ENCODE assay signal across 27 cellular contexts in the genomic region with DNA sequence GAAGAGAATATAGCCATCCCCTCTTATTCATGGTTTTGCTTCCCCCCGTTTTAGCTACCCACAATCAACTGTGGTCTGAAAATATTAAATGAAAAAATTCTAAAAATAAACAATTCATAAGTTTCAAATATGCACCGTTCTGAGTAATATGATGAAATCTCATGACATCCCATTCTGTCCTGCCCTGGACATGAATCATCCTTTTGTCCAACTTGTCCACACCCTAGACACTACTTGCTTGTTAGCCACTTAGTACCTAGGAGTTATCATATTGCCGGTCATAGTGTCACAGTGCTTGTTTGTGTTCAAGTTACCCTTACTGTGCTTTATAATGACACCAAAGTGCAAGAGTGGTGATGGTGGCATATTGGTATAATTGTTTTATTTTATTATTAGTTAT.
DNase-seq lines count a peak whose midpoint lies in the region; ATAC-seq, FAIRE-seq and TF ChIP-seq lines count a peak whose summit lies in the region.
"Had no signal": no experiment of that assay in that cellular context is flagged by ENCODE, and none has a peak within 500 bp of the region (broad histone marks: within the 10 kb centered on the region; RNA-seq: fewer than 3 reads in every experiment).

No MANE protein-coding gene starts in this region.

- peak; percentile 88 for FAIRE-seq in urothelium cell line (lab: Jason Lieb, UNC)
- FAIRE-seq: colon, GM12878 had no signal

- peak; percentile 94 for ATAC-seq in RWPE2 (ENCODE audit: low read depth)
- ATAC-seq: effector memory CD8-positive, alpha-beta T cell; GM12878; Panc1; stimulated activated naive CD8-positive, alpha-beta T cell treated with anti-CD3 and anti-CD28 coated beads, Interleukin-15, amount 100 ng/mL, for 72 hours had no signal

- BruUV-seq in Caco-2 (replicated peaks; lab: Mats Ljungman, UMichigan) = no TSS peak

- no peak overlapping the region for H3K4me3 Mint-ChIP-seq in Caco-2 (ENCODE audit: unreplicated experiment)
- H3K4me3 Mint-ChIP-seq: B cell; effector memory CD8-positive, alpha-beta T cell; IgD-negative memory B cell; stimulated activated naive CD8-positive, alpha-beta T cell treated with anti-CD3 and anti-CD28 coated beads, Interleukin-15, amount 100 ng/mL, for 72 hours; T-helper 1 cell treated with Interleukin-12 subunit alpha and Interleukin-12 subunit beta and Interleukin-4 antibody, amounts not matched to agents 30 μg/mL and 1 μg/mL, for 36 hours had no signal

- no peaks in the 10 kb centered on the region for H3K27me3 Mint-ChIP-seq in Caco-2 (ENCODE audit: insufficient read depth, unreplicated experiment)
- H3K27me3 Mint-ChIP-seq: stimulated activated naive CD8-positive, alpha-beta T cell treated with anti-CD3 and anti-CD28 coated beads, Interleukin-15, amount 100 ng/mL, for 72 hours had no signal

- H3K4me3 ChIP-seq in RWPE2 (ENCODE audit: severe bottlenecking) (no peak overlapping the region), Caco-2 (ENCODE audit: low read depth, low read length) (no peak overlapping the region)
- H3K4me3 ChIP-seq: esophagus squamous epithelium, GM12878, HAP-1, lung, sigmoid colon, transverse colon had no signal

- H3K27ac Mint-ChIP-seq in Caco-2 (ENCODE audit: unreplicated experiment) = no peak overlapping the region
- H3K27ac Mint-ChIP-seq: B cell; effector memory CD8-positive, alpha-beta T cell; stimulated activated naive CD8-positive, alpha-beta T cell treated with anti-CD3 and anti-CD28 coated beads, Interleukin-15, amount 100 ng/mL, for 72 hours; T-helper 1 cell treated with Interleukin-12 subunit alpha and Interleukin-12 subunit beta and Interleukin-4 antibody, amounts not matched to agents 30 μg/mL and 1 μg/mL, for 36 hours had no signal

- H3K36me3 Mint-ChIP-seq in Caco-2 (ENCODE audit: insufficient read depth, unreplicated experiment) = no peaks in the 10 kb centered on the region
- H3K36me3 Mint-ChIP-seq: IgD-negative memory B cell had no signal

- H3K27ac ChIP-seq in RWPE2 (ENCODE audit: poor library complexity, severe bottlenecking) = no peak overlapping the region
- H3K27ac ChIP-seq in epithelial cell of prostate = peak overlapping the region; percentile 29
- H3K27ac ChIP-seq: 22Rv1, esophagus squamous epithelium, sigmoid colon, transverse colon had no signal

- H3K27me3 ChIP-seq in RWPE2 (ENCODE audit: insufficient read depth, poor library complexity, severe bottlenecking) (no peaks in the 10 kb centered on the region), Caco-2 (replicated peaks; ENCODE audit: control insufficient read depth, insufficient read depth, low read length) (no peaks in the 10 kb centered on the region)
- H3K27me3 ChIP-seq: esophagus squamous epithelium, sigmoid colon, transverse colon had no signal

- CTCF ChIA-PET in Caco-2 (lab: Charles Lee) = no interaction called here

- no peaks in the 10 kb centered on the region for H3K9me3 ChIP-seq in RWPE2 (ENCODE audit: severe bottlenecking)
- H3K9me3 ChIP-seq in Caco-2 = no peaks in the 10 kb centered on the region
- H3K9me3 ChIP-seq: esophagus squamous epithelium, HAP-1, sigmoid colon, transverse colon had no signal

- TF ChIP-seq CTCF in RWPE2 (IDR thresholded peaks at IDR 0.05; ENCODE audit: poor library complexity, severe bottlenecking) = no peak
- TF ChIP-seq CTCF in Caco-2 (IDR thresholded peaks at IDR 0.05; ENCODE audit: insufficient read depth in 1 of 2, low read depth in 1 of 2, low read length in 1 of 2, severe bottlenecking in 1 of 2, unreplicated experiment in 1 of 2) = no peak

- no peaks in the 10 kb centered on the region for H3K36me3 ChIP-seq in RWPE2 (ENCODE audit: low read depth)
- no peaks in the 10 kb centered on the region for H3K36me3 ChIP-seq in Caco-2 (ENCODE audit: control insufficient read depth, insufficient read depth, low read length)
- H3K36me3 ChIP-seq: esophagus squamous epithelium, HAP-1, sigmoid colon, transverse colon had no signal

- DNase-seq in DMS53 (lab: John Stamatoyannopoulos, UW) (peak; percentile 10), DMS53 treated with DMSO at 0.1 percent for 48 hours (lab: John Stamatoyannopoulos, UW; ENCODE audit: unreplicated experiment) (no peak), RWPE2 (ENCODE audit: low spot score) (no peak), epithelial cell of prostate (ENCODE audit: low read depth, low spot score) (no peak), urothelium cell line (ENCODE audit: low spot score) (no peak), Caco-2 (no peak), Kasumi-1 (lab: John Stamatoyannopoulos, UW) (no peak), HPDE6-E6E7 (ENCODE audit: extremely low spot score) (no peak)
- DNase-seq: activated effector memory CD4-positive, alpha-beta T cell treated with anti-CD3 and anti-CD28 coated beads, Interleukin-2, amount 50 U/mL, for 16 hours; DND-41; effector memory CD8-positive, alpha-beta T cell; esophagus squamous epithelium; NCI-H1417 treated with DMSO at 0.1 percent for 48 hours; NCI-H446 treated with DMSO at 0.1 percent for 48 hours; sigmoid colon; stimulated activated CD4-positive, alpha-beta T cell treated with anti-CD3 and anti-CD28 coated beads, Interleukin-15, amount 100 ng/mL, for 24 hours; stimulated activated naive CD8-positive, alpha-beta T cell treated with anti-CD3 and anti-CD28 coated beads, Interleukin-15, amount 100 ng/mL, for 72 hours; transverse colon had no signal

- no peaks in the 10 kb centered on the region for H3K9me3 Mint-ChIP-seq in Caco-2 (ENCODE audit: unreplicated experiment)
- H3K9me3 Mint-ChIP-seq: T-helper 1 cell treated with Interleukin-12 subunit alpha and Interleukin-12 subunit beta and Interleukin-4 antibody, amounts not matched to agents 30 μg/mL and 1 μg/mL, for 36 hours had no signal

- H3K4me1 Mint-ChIP-seq in Caco-2 (ENCODE audit: low read depth, unreplicated experiment) = no peaks in the 10 kb centered on the region
- H3K4me1 Mint-ChIP-seq: B cell; IgD-negative memory B cell; stimulated activated naive CD8-positive, alpha-beta T cell treated with anti-CD3 and anti-CD28 coated beads, Interleukin-15, amount 100 ng/mL, for 72 hours had no signal

- intact Hi-C loops in Caco-2 (cut with micrococcal nuclease; ENCODE audit: unreplicated experiment) = no loop called here

- H3K4me1 ChIP-seq in RWPE2 (ENCODE audit: insufficient read depth, poor library complexity, severe bottlenecking) = peaks cover 11% of the 10 kb centered on the region
- H3K4me1 ChIP-seq in Caco-2 = no peaks in the 10 kb centered on the region
- H3K4me1 ChIP-seq: esophagus squamous epithelium, sigmoid colon had no signal

- POLR2A ChIA-PET in Caco-2 (lab: Charles Lee) = no interaction called here
